11 cellular contexts compared by ENCODE assay signal in the genomic region with DNA sequence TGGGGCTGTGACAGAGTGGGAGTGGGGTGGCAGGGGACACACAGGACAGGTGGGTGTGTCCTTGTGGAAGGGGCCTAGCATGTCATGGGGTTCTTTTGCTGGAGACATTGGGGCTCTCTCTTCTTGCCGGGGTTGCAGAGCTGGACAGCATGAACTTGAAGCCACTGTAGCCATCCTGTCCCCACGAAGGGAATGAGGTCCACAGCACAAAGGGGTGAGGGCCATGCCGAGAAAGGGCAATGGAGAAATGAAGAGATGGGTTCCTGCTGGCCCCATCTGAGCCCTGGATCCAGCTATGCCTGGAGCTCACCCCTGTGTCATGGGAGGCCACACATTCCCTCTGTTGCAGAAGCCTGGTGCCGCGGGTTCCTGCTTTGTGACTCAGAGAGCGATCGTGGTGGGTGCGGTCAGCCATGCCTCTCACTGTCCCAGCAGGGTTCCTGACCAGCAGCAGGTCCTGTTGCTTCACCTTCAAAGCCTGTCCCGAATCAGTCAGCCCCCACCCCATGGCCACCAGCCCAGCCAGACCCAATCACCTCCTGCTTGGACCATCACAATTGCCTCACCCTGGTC. TPM values are rescaled to one million over a fixed set of nuclear protein-coding genes. Genes with fewer than 3 reads are reported as not detected.
A peak's percentile ranks its signal among the peaks of the same experiment; 100 is the strongest.
DNase-seq lines count a peak whose midpoint lies in the region; ATAC-seq and TF ChIP-seq lines count a peak whose summit lies in the region.
"Had no signal": no experiment of that assay in that cellular context is flagged by ENCODE, and none has a peak within 500 bp of the region (broad histone marks: within the 10 kb centered on the region; RNA-seq: fewer than 3 reads in every experiment).

No MANE protein-coding gene starts in this region.

- H3K9me2 ChIP-seq in SK-N-SH, result no peaks in the 10 kb centered on the region

- no peak overlapping the region for H3K4me3 ChIP-seq in SK-N-SH (ENCODE audit: low read depth in 2 of 2, low read length in 1 of 2)
- no peak overlapping the region for H3K4me3 ChIP-seq in foreskin fibroblast (ENCODE audit: low read depth in 1 of 2, low read length in 2 of 2)

- H3K4me1 ChIP-seq in SK-N-SH (ENCODE audit: control insufficient read depth in 1 of 2, insufficient read depth in 2 of 2, low read depth in 1 of 2, low read length in 1 of 2), result peaks cover 0 to 81% of the 10 kb centered on the region in 2 experiments; a peak in 1 of 4 replicates

- in situ Hi-C loops in ACHN (cut with HindIII; ENCODE audit: low pct_ligation_motif_present, low pct_unique_long_range_greater_than_20kb, low sequenced_read_pairs), result no loop called here

- no peaks in the 10 kb centered on the region for H4K20me1 ChIP-seq in SK-N-SH (ENCODE audit: insufficient read depth)

- H3K4me3 Mint-ChIP-seq in activated naive CD8-positive, alpha-beta T cell treated with anti-CD3 and anti-CD28 coated beads, Interleukin-2, amount 50 U/mL, for 24 hours, result no peak overlapping the region

- no peaks in the 10 kb centered on the region for H3K9me3 ChIP-seq in SK-N-SH

- peak overlapping the region in 1 of 2 experiments; percentile 100; a peak in 3 of 4 replicates for H3K27ac ChIP-seq in SK-N-SH (ENCODE audit: low read depth in 2 of 2, low read length in 1 of 2)
- H3K27ac ChIP-seq: C4-2B had no signal

- no peaks in the 10 kb centered on the region for H3F3A ChIP-seq in SK-N-SH (replicated peaks; ENCODE audit: insufficient read depth)

- no peaks in the 10 kb centered on the region for H3K4me1 Mint-ChIP-seq in activated naive CD8-positive, alpha-beta T cell treated with anti-CD3 and anti-CD28 coated beads, Interleukin-2, amount 50 U/mL, for 24 hours

- no peak for TF ChIP-seq EP300 in SK-N-SH (IDR thresholded peaks at IDR 0.05; ENCODE audit: borderline replicate concordance in 1 of 2, low read depth in 1 of 2, low read length in 1 of 2)

- 52% methylated on average over 7 of the region's 9 CpGs for WGBS in SK-N-SH (ENCODE audit: low lambda C conversion rate)

- ATAC-seq in activated naive CD8-positive, alpha-beta T cell treated with anti-CD3 and anti-CD28 coated beads, Interleukin-2, amount 50 U/mL, for 24 hours, result no peak

- no peaks in the 10 kb centered on the region for H3K36me3 Mint-ChIP-seq in activated naive CD8-positive, alpha-beta T cell treated with anti-CD3 and anti-CD28 coated beads, Interleukin-2, amount 50 U/mL, for 24 hours (ENCODE audit: low read depth)

- no peak overlapping the region for H2AFZ ChIP-seq in SK-N-SH (ENCODE audit: low read depth)

- H3K27me3 Mint-ChIP-seq in activated naive CD8-positive, alpha-beta T cell treated with anti-CD3 and anti-CD28 coated beads, Interleukin-2, amount 50 U/mL, for 24 hours, result no peaks in the 10 kb centered on the region

- no peaks in the 10 kb centered on the region for H3K27me3 ChIP-seq in SK-N-SH (ENCODE audit: insufficient read depth)

- H3K9me3 Mint-ChIP-seq in activated naive CD8-positive, alpha-beta T cell treated with anti-CD3 and anti-CD28 coated beads, Interleukin-2, amount 50 U/mL, for 24 hours, result no peaks in the 10 kb centered on the region

- no peak for TF ChIP-seq RAD21 in SK-N-SH (IDR thresholded peaks at IDR 0.05; ENCODE audit: low read length)

- DNase-seq in ACHN (peak; percentile 85), HPDE6-E6E7 (ENCODE audit: extremely low spot score) (peak; percentile 90), SK-N-SH (peak; percentile 55), foreskin fibroblast (peak; percentile 64 to 83), cardiac septum (ENCODE audit: low spot score) (no peak)
- no peak for DNase-seq in activated naive CD8-positive, alpha-beta T cell treated with anti-CD3 and anti-CD28 coated beads, Interleukin-2, amount 50 U/mL, for 24 hours
- no peak for DNase-seq in stimulated activated naive CD4-positive, alpha-beta T cell (lab: John Stamatoyannopoulos, UW)
- no peak for DNase-seq in stimulated activated naive CD4-positive, alpha-beta T cell treated with Interleukin-2 at 50 U/mL for 16 hours (lab: John Stamatoyannopoulos, UW)
- DNase-seq: NCI-H2107 had no signal

- no peak overlapping the region for H3K27ac Mint-ChIP-seq in activated naive CD8-positive, alpha-beta T cell treated with anti-CD3 and anti-CD28 coated beads, Interleukin-2, amount 50 U/mL, for 24 hours

- no peak overlapping the region for H3K4me2 ChIP-seq in SK-N-SH

- POLR2A ChIA-PET in SK-N-SH (lab: Yijun Ruan, JAX), result interaction anchor here (0.7 to 3.8 kb wide), 15 partner anchors 9 to 294 kb away, joined by 3 to 41 read pairs (median 8); a partner anchor contains a TSS

- H3K79me2 ChIP-seq in SK-N-SH (ENCODE audit: insufficient read depth), result no peaks in the 10 kb centered on the region

- H3K9ac ChIP-seq in SK-N-SH, result no peak overlapping the region

- CTCF ChIA-PET in SK-N-SH (lab: Yijun Ruan, JAX), result interaction anchor here (0.8 to 2.0 kb wide), 10 partner anchors 9 to 246 kb away, joined by 3 to 23 read pairs (median 4); no protein-coding TSS in a partner anchor

- intact Hi-C loops in cardiac septum (cut with DNase I), result no loop called here

- TF ChIP-seq CTCF in SK-N-SH (IDR thresholded peaks at IDR 0.05) (no peak), foreskin fibroblast (IDR thresholded peaks at IDR 0.05; ENCODE audit: low read depth, low read length) (no peak)

- no peaks in the 10 kb centered on the region for H3K36me3 ChIP-seq in SK-N-SH (replicated peaks in 1 of 2; ENCODE audit: control insufficient read depth in 1 of 2, insufficient read depth in 2 of 2, low read length in 1 of 2)

TF ChIP-seq in SK-N-SH, 30 proteins besides CTCF, POLR2A, EP300 and RAD21 (continues in another document):
- no peak for TF ChIP-seq RXRA (IDR thresholded peaks at IDR 0.05; ENCODE audit: borderline replicate concordance, low read depth)
- TF ChIP-seq NFIC (IDR thresholded peaks at IDR 0.05; ENCODE audit: borderline replicate concordance), result no peak
- TF ChIP-seq, protein P1, sequence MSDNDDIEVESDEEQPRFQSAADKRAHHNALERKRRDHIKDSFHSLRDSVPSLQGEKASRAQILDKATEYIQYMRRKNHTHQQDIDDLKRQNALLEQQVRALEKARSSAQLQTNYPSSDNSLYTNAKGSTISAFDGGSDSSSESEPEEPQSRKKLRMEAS (IDR thresholded peaks at IDR 0.05; ENCODE audit: low read depth), result no peak
- TF ChIP-seq, protein P2, sequence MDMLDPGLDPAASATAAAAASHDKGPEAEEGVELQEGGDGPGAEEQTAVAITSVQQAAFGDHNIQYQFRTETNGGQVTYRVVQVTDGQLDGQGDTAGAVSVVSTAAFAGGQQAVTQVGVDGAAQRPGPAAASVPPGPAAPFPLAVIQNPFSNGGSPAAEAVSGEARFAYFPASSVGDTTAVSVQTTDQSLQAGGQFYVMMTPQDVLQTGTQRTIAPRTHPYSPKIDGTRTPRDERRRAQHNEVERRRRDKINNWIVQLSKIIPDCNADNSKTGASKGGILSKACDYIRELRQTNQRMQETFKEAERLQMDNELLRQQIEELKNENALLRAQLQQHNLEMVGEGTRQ (IDR thresholded peaks at IDR 0.05; ENCODE audit: borderline replicate concordance, low read depth, low read length), result no peak
- TF ChIP-seq SIN3A (IDR thresholded peaks at IDR 0.05; ENCODE audit: borderline replicate concordance, low read depth, low read length), result no peak
- TF ChIP-seq YY1 (IDR thresholded peaks at IDR 0.05; ENCODE audit: low read depth), result no peak
- TF ChIP-seq, protein P3, sequence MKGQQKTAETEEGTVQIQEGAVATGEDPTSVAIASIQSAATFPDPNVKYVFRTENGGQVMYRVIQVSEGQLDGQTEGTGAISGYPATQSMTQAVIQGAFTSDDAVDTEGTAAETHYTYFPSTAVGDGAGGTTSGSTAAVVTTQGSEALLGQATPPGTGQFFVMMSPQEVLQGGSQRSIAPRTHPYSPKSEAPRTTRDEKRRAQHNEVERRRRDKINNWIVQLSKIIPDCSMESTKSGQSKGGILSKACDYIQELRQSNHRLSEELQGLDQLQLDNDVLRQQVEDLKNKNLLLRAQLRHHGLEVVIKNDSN (IDR thresholded peaks at IDR 0.05; ENCODE audit: borderline replicate concordance, low read depth), result no peak
- TF ChIP-seq FOSL2 (IDR thresholded peaks at IDR 0.05; ENCODE audit: borderline replicate concordance, low read depth), result no peak; the same call in 1 of the 2 replicates
- TF ChIP-seq, protein P4, sequence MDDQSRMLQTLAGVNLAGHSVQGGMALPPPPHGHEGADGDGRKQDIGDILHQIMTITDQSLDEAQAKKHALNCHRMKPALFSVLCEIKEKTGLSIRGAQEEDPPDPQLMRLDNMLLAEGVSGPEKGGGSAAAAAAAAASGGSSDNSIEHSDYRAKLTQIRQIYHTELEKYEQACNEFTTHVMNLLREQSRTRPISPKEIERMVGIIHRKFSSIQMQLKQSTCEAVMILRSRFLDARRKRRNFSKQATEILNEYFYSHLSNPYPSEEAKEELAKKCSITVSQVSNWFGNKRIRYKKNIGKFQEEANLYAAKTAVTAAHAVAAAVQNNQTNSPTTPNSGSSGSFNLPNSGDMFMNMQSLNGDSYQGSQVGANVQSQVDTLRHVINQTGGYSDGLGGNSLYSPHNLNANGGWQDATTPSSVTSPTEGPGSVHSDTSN (IDR thresholded peaks at IDR 0.05), result no peak
- TF ChIP-seq, protein P5, sequence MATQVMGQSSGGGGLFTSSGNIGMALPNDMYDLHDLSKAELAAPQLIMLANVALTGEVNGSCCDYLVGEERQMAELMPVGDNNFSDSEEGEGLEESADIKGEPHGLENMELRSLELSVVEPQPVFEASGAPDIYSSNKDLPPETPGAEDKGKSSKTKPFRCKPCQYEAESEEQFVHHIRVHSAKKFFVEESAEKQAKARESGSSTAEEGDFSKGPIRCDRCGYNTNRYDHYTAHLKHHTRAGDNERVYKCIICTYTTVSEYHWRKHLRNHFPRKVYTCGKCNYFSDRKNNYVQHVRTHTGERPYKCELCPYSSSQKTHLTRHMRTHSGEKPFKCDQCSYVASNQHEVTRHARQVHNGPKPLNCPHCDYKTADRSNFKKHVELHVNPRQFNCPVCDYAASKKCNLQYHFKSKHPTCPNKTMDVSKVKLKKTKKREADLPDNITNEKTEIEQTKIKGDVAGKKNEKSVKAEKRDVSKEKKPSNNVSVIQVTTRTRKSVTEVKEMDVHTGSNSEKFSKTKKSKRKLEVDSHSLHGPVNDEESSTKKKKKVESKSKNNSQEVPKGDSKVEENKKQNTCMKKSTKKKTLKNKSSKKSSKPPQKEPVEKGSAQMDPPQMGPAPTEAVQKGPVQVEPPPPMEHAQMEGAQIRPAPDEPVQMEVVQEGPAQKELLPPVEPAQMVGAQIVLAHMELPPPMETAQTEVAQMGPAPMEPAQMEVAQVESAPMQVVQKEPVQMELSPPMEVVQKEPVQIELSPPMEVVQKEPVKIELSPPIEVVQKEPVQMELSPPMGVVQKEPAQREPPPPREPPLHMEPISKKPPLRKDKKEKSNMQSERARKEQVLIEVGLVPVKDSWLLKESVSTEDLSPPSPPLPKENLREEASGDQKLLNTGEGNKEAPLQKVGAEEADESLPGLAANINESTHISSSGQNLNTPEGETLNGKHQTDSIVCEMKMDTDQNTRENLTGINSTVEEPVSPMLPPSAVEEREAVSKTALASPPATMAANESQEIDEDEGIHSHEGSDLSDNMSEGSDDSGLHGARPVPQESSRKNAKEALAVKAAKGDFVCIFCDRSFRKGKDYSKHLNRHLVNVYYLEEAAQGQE (IDR thresholded peaks at IDR 0.05; ENCODE audit: low read depth, low read length), result no peak

RNA-seq across cellular contexts. Expression of a gene that starts 50.0 kb away (rescaled TPM):
- not detected in 2 replicates for polyA plus RNA-seq in SK-N-SH (2012; rRNA removed)
- not detected in 2 replicates for polyA plus RNA-seq in SK-N-SH (2012; cell fraction: cytosol; rRNA removed)
- polyA plus RNA-seq in SK-N-SH (2012; cell fraction: nucleus; rRNA removed), result not detected in 2 replicates
- total RNA-seq in cardiac septum, result not detected
- polyA plus RNA-seq: adipose tissue had no signal

Comparison
In these comparisons a context has a peak if more than half of its experiments do, and no peak if none do; other contexts are left out.
1. DNase-seq: peak in ACHN (single experiment), HPDE6-E6E7 (single experiment), SK-N-SH (single experiment) and foreskin fibroblast (2 of 2); none in activated naive CD8-positive, alpha-beta T cell treated with anti-CD3 and anti-CD28 coated beads, Interleukin-2, amount 50 U/mL, for 24 hours (single experiment), stimulated activated naive CD4-positive, alpha-beta T cell (0 of 6), stimulated activated naive CD4-positive, alpha-beta T cell treated with Interleukin-2 at 50 U/mL for 16 hours (single experiment) and cardiac septum (single experiment).